In the genomic region with DNA sequence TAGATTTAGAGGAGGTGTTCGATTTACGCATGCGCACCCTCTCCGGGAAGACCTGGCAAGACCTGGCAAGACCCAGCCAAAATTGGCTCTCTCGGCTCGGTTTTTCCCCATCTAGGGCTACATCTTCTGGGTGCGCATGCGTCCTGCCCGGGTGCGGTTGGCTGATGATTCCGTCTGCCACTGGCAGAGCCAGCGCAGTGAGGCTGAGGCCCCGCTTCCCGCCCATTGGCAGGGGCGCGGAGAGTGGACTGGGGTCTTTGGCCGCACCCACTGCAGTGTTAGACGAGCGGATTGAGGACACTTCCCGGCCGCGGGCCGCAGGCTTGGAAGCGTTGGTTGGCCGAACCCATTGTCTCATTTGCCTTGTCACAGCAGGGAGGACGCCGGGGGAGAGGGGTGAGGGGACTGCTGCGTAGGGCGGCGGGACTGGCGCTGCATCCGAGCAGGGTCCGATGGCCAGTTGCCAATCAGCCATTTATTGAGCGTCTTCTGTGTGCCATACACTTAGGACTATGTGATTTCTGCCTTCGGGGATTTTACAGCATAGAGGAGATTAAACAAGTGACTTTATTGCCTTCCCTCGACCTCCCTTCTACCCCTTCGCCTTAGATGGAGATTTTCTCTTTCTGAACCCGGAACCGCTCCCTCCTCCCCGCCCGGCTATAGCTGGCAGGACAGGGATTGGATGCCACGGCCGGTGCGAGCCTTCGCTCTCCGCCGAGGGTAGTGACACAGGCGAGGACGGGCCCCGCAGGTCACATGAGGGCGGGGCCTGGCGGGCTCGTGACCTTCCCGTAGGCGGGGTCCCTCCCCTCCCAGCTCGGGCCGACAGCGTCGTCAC, we compare ENCODE assay signal across 8 cellular contexts. TPM values are rescaled to one million over a fixed set of nuclear protein-coding genes. Genes with fewer than 3 reads are reported as not detected.
DNase-seq lines count a peak whose midpoint lies in the region; ATAC-seq, FAIRE-seq and TF ChIP-seq lines count a peak whose summit lies in the region.

No MANE protein-coding gene starts in this region.

- H3K36me3 ChIP-seq in adipocyte (ENCODE audit: control insufficient read depth, insufficient read depth, low read length, severe bottlenecking) (no peaks in the 10 kb centered on the region), cardiac muscle cell (no peaks in the 10 kb centered on the region), pancreas (no peaks in the 10 kb centered on the region), tibial artery (no peaks in the 10 kb centered on the region)

- DNase-seq in GM12891 (ENCODE audit: insufficient read length, low spot score) = peak; percentile 93
- peak; percentile 95 for DNase-seq in NCI-H1417 treated with DMSO at 0.1 percent for 48 hours (lab: John Stamatoyannopoulos, UW)
- peak; percentile 89 to 91 for DNase-seq in SW 1271 (lab: John Stamatoyannopoulos, UW)
- DNase-seq in adipocyte (ENCODE audit: low read depth) = peak; percentile 98
- DNase-seq in cardiac muscle cell (ENCODE audit: low read depth in 1 of 2, low spot score in 1 of 2) = peak; percentile 98 to 99
- DNase-seq in pancreas = peak; percentile 94 to 99 (median 99)
- DNase-seq in tibial artery = peak; percentile 99 to 100

- H3K4me3 ChIP-seq in adipocyte (ENCODE audit: low read length) = peak overlapping the region; percentile 84
- H3K4me3 ChIP-seq in cardiac muscle cell = peak overlapping the region; percentile 43
- H3K4me3 ChIP-seq in pancreas = peak overlapping the region; percentile 24 to 51 (median 46)
- peak overlapping the region; percentile 53 to 71 for H3K4me3 ChIP-seq in tibial artery

- TF ChIP-seq CTCF in cardiac muscle cell (IDR thresholded peaks at IDR 0.05; ENCODE audit: low read depth, low read length) (no peak), pancreas (IDR thresholded peaks at IDR 0.05) (no peak), tibial artery (IDR thresholded peaks at IDR 0.05) (no peak)

- TF ChIP-seq POLR2A in GM12891 (IDR thresholded peaks at IDR 0.05; ENCODE audit: low read depth, low read length) = peak; percentile 37; the same call in 1 of the 2 replicates

- H3K27me3 ChIP-seq in adipocyte (replicated peaks; ENCODE audit: control insufficient read depth, insufficient read depth, low read length) (no peaks in the 10 kb centered on the region), cardiac muscle cell (no peaks in the 10 kb centered on the region), pancreas (no peaks in the 10 kb centered on the region), tibial artery (no peaks in the 10 kb centered on the region)

- 0 to 1% methylated on average over 59 of the region's 59 CpGs for WGBS in pancreas, 2 donors

- peaks cover 16% of the 10 kb centered on the region for H3K4me1 ChIP-seq in adipocyte (ENCODE audit: control insufficient read depth, insufficient read depth, low read length)
- H3K4me1 ChIP-seq in cardiac muscle cell (ENCODE audit: low read depth) = no peaks in the 10 kb centered on the region
- peaks cover 3 to 9% (median 3%) of the 10 kb centered on the region in 3 donors for H3K4me1 ChIP-seq in pancreas
- peaks cover 0 to 26% (median 6%) of the 10 kb centered on the region in 4 donors for H3K4me1 ChIP-seq in tibial artery

- H3K9ac ChIP-seq in adipocyte (ENCODE audit: low read length) = peak overlapping the region; percentile 94

- H3K9me3 ChIP-seq in adipocyte (ENCODE audit: control insufficient read depth, low read length) = no peaks in the 10 kb centered on the region
- H3K9me3 ChIP-seq in cardiac muscle cell (ENCODE audit: low read depth) = no peaks in the 10 kb centered on the region
- H3K9me3 ChIP-seq in pancreas = no peaks in the 10 kb centered on the region
- no peaks in the 10 kb centered on the region for H3K9me3 ChIP-seq in tibial artery

- H3K27ac ChIP-seq in cardiac muscle cell (peak overlapping the region; percentile 99), pancreas (peak overlapping the region; percentile 95 to 99 (median 96)), tibial artery (peak overlapping the region; percentile 91 to 100)

- FAIRE-seq in GM12891 (lab: Jason Lieb, UNC) (peak; percentile 95), pancreas (lab: Jason Lieb, UNC) (peak; percentile 73)

- intact Hi-C loops in pancreas (cut with DNase I) = loop anchor here in 1 of 3 donors (10.0 kb wide), 1 partner anchor 148 kb away; a partner anchor contains a TSS
- intact Hi-C loops in tibial artery (cut with DNase I; ENCODE audit: low total_unique reads) = no loop called here

- ATAC-seq in HG02798 (IDR thresholded peaks at IDR 0.05; ENCODE audit: poor library complexity, unreplicated experiment) (peak; percentile 81), pancreas (peak; percentile 88 to 94 (median 88))

TF ChIP-seq in GM12891, 5 proteins besides CTCF, POLR2A, EP300 and RAD21:
- 0 out of 2 replicates have a peak, but pooled peaks have one; percentile 48 for TF ChIP-seq TAF1 (IDR thresholded peaks at IDR 0.05; ENCODE audit: low read depth, low read length)
- no peak for TF ChIP-seq SPI1 (IDR thresholded peaks at IDR 0.05; ENCODE audit: low read depth, low read length)
- TF ChIP-seq POU2F2 (IDR thresholded peaks at IDR 0.05; ENCODE audit: low read depth, low read length) = peak; percentile 32

RNA-seq across cellular contexts. Expression of a gene that starts 43.7 kb away (rescaled TPM):
- polyA plus RNA-seq in GM12891 (2012; ENCODE audit: low read depth, missing spikeins) = 23.8 TPM
- total RNA-seq in cardiac muscle cell (35.9 and 64.6 TPM in 2 replicates), pancreas (10 to 100 TPM; 19.1 to 31.8 (median 26.2) TPM)
- polyA plus RNA-seq in cardiac muscle cell (35.1 and 52.1 TPM in 2 replicates), pancreas (10 to 100 TPM; 15.7 to 20.0 TPM)

Comparison
In these comparisons a context has a peak if more than half of its experiments do, and no peak if none do; other contexts are left out.
1. Peak in every context shown above with its lines: DNase-seq, ATAC-seq, H3K4me3 ChIP-seq and H3K27ac ChIP-seq.